ENCODE assay signal across 14 cellular contexts in genomic region chr10:119290301-119291036, GRCh38.
DNase-seq lines count a peak whose midpoint lies in the region; ATAC-seq, FAIRE-seq and TF ChIP-seq lines count a peak whose summit lies in the region.
"Had no signal": no experiment of that assay in that cellular context is flagged by ENCODE, and none has a peak within 500 bp of the region (broad histone marks: within the 10 kb centered on the region; RNA-seq: fewer than 3 reads in every experiment).

No MANE protein-coding gene starts in this region.

- H3K9ac ChIP-seq in astrocyte (ENCODE audit: low read length), result no peak overlapping the region
- H3K9ac ChIP-seq: BLaER1, KMS-11 had no signal

- no peak overlapping the region for H2AFZ ChIP-seq in astrocyte (ENCODE audit: low read depth, low read length)

- no peak overlapping the region for H3K4me2 ChIP-seq in astrocyte (ENCODE audit: low read length)
- H3K4me2 ChIP-seq: BLaER1, KMS-11 had no signal

- ATAC-seq in GM19467 (IDR thresholded peaks at IDR 0.05; ENCODE audit: unreplicated experiment), result no peak
- ATAC-seq in HG03571 (IDR thresholded peaks at IDR 0.05; ENCODE audit: unreplicated experiment), result no peak
- ATAC-seq: left lung had no signal

- no peak overlapping the region for H3K27ac ChIP-seq in astrocyte (ENCODE audit: low read depth, low read length)
- H3K27ac ChIP-seq in transverse colon, result peak overlapping the region in 3 of 4 donors; percentile 10 to 56 (median 44)
- H3K27ac ChIP-seq: BLaER1, KMS-11 had no signal

- H4K20me1 ChIP-seq in astrocyte (ENCODE audit: insufficient read depth, low read length), result peaks cover 71% of the 10 kb centered on the region
- H4K20me1 ChIP-seq: BLaER1 had no signal

- DNase-seq in activated T-cell treated with anti-CD3 and anti-CD28 coated beads, Interleukin-2, amount 50 U/mL, for 24 hours, result no peak
- DNase-seq in activated T-cell treated with anti-CD3 and anti-CD28 coated beads, Interleukin-2, amount 50 U/mL, for 1 hour, result no peak
- DNase-seq in astrocyte (ENCODE audit: low read depth), result no peak
- DNase-seq in kidney tubule cell (ENCODE audit: low spot score), result peak; percentile 7
- no peak for DNase-seq in transverse colon
- no peak for DNase-seq in UCSD-AML1 (lab: John Stamatoyannopoulos, UW; ENCODE audit: unreplicated experiment)
- DNase-seq: activated CD4-positive, alpha-beta T cell treated with anti-CD3 and anti-CD28 coated beads, Interleukin-2, amount 50 U/mL, for 1 hour; left lung had no signal

- peaks cover 16% of the 10 kb centered on the region for H3K79me2 ChIP-seq in astrocyte (ENCODE audit: insufficient read depth, low read length)

- intact Hi-C loops in transverse colon (cut with DNase I; ENCODE audit: low total_unique reads), result no loop called here

- H3K36me3 Mint-ChIP-seq in activated T-cell treated with anti-CD3 and anti-CD28 coated beads, Interleukin-2, amount 50 U/mL, for 24 hours (ENCODE audit: low read depth), result no peaks in the 10 kb centered on the region
- peaks cover 3% of the 10 kb centered on the region for H3K36me3 Mint-ChIP-seq in astrocyte (ENCODE audit: low read depth, unreplicated experiment)

- no peak for TF ChIP-seq CTCF in astrocyte (IDR thresholded peaks at IDR 0.05; ENCODE audit: insufficient read depth, low read depth, low read length)
- no peak for TF ChIP-seq CTCF in transverse colon (IDR thresholded peaks at IDR 0.05)

- H3K4me3 Mint-ChIP-seq in activated T-cell treated with anti-CD3 and anti-CD28 coated beads, Interleukin-2, amount 50 U/mL, for 24 hours, result no peak overlapping the region
- H3K4me3 Mint-ChIP-seq in astrocyte (ENCODE audit: unreplicated experiment), result peak overlapping the region; percentile 11
- H3K4me3 Mint-ChIP-seq: dendritic cell treated with granulocyte-macrophage colony-stimulating factor and Interleukin-4, amounts not matched to agents 40 ng/mL and 50 ng/mL, for 4 days had no signal

- no peaks in the 10 kb centered on the region for H3K9me3 ChIP-seq in astrocyte (ENCODE audit: insufficient read depth, low read depth, low read length)
- H3K9me3 ChIP-seq in transverse colon, result no peaks in the 10 kb centered on the region
- H3K9me3 ChIP-seq: BLaER1, left lung, thoracic aorta had no signal

- H3K4me1 ChIP-seq in astrocyte (ENCODE audit: insufficient read depth, low read length), result no peaks in the 10 kb centered on the region
- H3K4me1 ChIP-seq in transverse colon, result peaks cover 16 to 35% (median 23%) of the 10 kb centered on the region in 4 donors

- TF ChIP-seq POLR2A in transverse colon (IDR thresholded peaks at IDR 0.05), result no peak

- peaks cover 72% of the 10 kb centered on the region for H3K4me1 Mint-ChIP-seq in activated T-cell treated with anti-CD3 and anti-CD28 coated beads, Interleukin-2, amount 50 U/mL, for 24 hours (ENCODE audit: low read depth)
- H3K4me1 Mint-ChIP-seq in astrocyte (ENCODE audit: low read depth, unreplicated experiment), result peaks cover 10% of the 10 kb centered on the region

- no peaks in the 10 kb centered on the region for H3K9me3 Mint-ChIP-seq in activated T-cell treated with anti-CD3 and anti-CD28 coated beads, Interleukin-2, amount 50 U/mL, for 24 hours
- H3K9me3 Mint-ChIP-seq in astrocyte (ENCODE audit: unreplicated experiment), result peaks cover 1% of the 10 kb centered on the region

- in situ Hi-C loops in transverse colon (cut with MboI; ENCODE audit: low pct_ligation_motif_present in 1 of 4, low pct_unique_long_range_greater_than_20kb in 1 of 4, low sequenced_read_pairs in 3 of 4), result no loop called here

- H3K36me3 ChIP-seq in astrocyte (ENCODE audit: insufficient read depth, low read length) (no peaks in the 10 kb centered on the region), transverse colon (no peaks in the 10 kb centered on the region)
- H3K36me3 ChIP-seq: BLaER1, left lung, thoracic aorta had no signal

- no peak for TF ChIP-seq EP300 in transverse colon (IDR thresholded peaks at IDR 0.05; ENCODE audit: low read depth)

- 58 to 77% methylated on average over 7 to 12 of the region's 12 CpGs for WGBS in transverse colon (ENCODE audit: low coverage in 1 of 2), 2 donors

- H3K27ac Mint-ChIP-seq in activated T-cell treated with anti-CD3 and anti-CD28 coated beads, Interleukin-2, amount 50 U/mL, for 24 hours, result peak overlapping the region; percentile 48
- H3K27ac Mint-ChIP-seq in astrocyte (ENCODE audit: unreplicated experiment), result peak overlapping the region; percentile 3
- H3K27ac Mint-ChIP-seq: dendritic cell treated with granulocyte-macrophage colony-stimulating factor and Interleukin-4, amounts not matched to agents 40 ng/mL and 50 ng/mL, for 4 days had no signal

- H3K4me3 ChIP-seq in astrocyte (ENCODE audit: insufficient read depth, low read depth, low read length), result no peak overlapping the region
- no peak overlapping the region for H3K4me3 ChIP-seq in transverse colon
- H3K4me3 ChIP-seq: BLaER1, left lung, thoracic aorta had no signal

- H3K27me3 Mint-ChIP-seq in activated T-cell treated with anti-CD3 and anti-CD28 coated beads, Interleukin-2, amount 50 U/mL, for 24 hours, result no peaks in the 10 kb centered on the region
- H3K27me3 Mint-ChIP-seq in astrocyte (ENCODE audit: low read depth, unreplicated experiment), result peaks cover 11% of the 10 kb centered on the region
- H3K27me3 Mint-ChIP-seq: dendritic cell treated with granulocyte-macrophage colony-stimulating factor and Interleukin-4, amounts not matched to agents 40 ng/mL and 50 ng/mL, for 4 days had no signal

- H3K27me3 ChIP-seq in astrocyte (ENCODE audit: insufficient read depth, low read length), result no peaks in the 10 kb centered on the region
- H3K27me3 ChIP-seq in transverse colon, result no peaks in the 10 kb centered on the region
- H3K27me3 ChIP-seq: BLaER1, left lung had no signal

- no peak for FAIRE-seq in astrocyte (lab: Jason Lieb, UNC)
